ENCODE assay signal across 2 cellular contexts in genomic region chrX:84362184-84362838, GRCh38.
TF ChIP-seq lines count a peak whose summit lies in the region.

No MANE protein-coding gene starts in this region.

TF ChIP-seq in SK-N-SH treated with all-trans-retinoic acid at 6 μM for 48 hours, 23 proteins besides CTCF, POLR2A, EP300 and RAD21 (continued from another document):
- TF ChIP-seq ZNF70 (CRISPR knock-in tag; IDR thresholded peaks at IDR 0.05) = no peak
- no peak for TF ChIP-seq ZNF565 (CRISPR knock-in tag; conservative IDR thresholded peaks at IDR 0.05; ENCODE audit: low read depth)
- no peak for TF ChIP-seq ZFP30 (CRISPR knock-in tag; IDR thresholded peaks at IDR 0.05)
- no peak for TF ChIP-seq POU6F1 (CRISPR knock-in tag; IDR thresholded peaks at IDR 0.05; ENCODE audit: borderline replicate concordance, low read depth)
- no peak for TF ChIP-seq PATZ1 (CRISPR knock-in tag; IDR thresholded peaks at IDR 0.05; ENCODE audit: borderline replicate concordance)

TF ChIP-seq in SK-N-SH, 30 proteins besides CTCF, POLR2A, EP300 and RAD21 (continued from another document):
- no peak for TF ChIP-seq USF2 (IDR thresholded peaks at IDR 0.05; ENCODE audit: borderline replicate concordance, low read depth, low read length)
- TF ChIP-seq SIN3A (IDR thresholded peaks at IDR 0.05; ENCODE audit: borderline replicate concordance, low read depth, low read length) = no peak
- TF ChIP-seq MXI1 (IDR thresholded peaks at IDR 0.05; ENCODE audit: low read depth, low read length) = no peak
- TF ChIP-seq GATA2 (CRISPR knock-in tag; IDR thresholded peaks at IDR 0.05) = no peak
- no peak for TF ChIP-seq CHD2 (IDR thresholded peaks at IDR 0.05; ENCODE audit: low read length, partially characterized antibody)
